Comparison of ENCODE assay signal across 8 cellular contexts in genomic region chr6:69796081-69796626, GRCh38. TPM values are rescaled to one million over a fixed set of nuclear protein-coding genes. Genes with fewer than 3 reads are reported as not detected.
A peak's percentile ranks its signal among the peaks of the same experiment; 100 is the strongest.
DNase-seq lines count a peak whose midpoint lies in the region; ATAC-seq and TF ChIP-seq lines count a peak whose summit lies in the region.

No MANE protein-coding gene starts in this region.

- H3K4me3 Mint-ChIP-seq in endothelial cell (ENCODE audit: unreplicated experiment) = peak overlapping the region; percentile 98

- TF ChIP-seq CTCF in endothelial cell (IDR thresholded peaks at IDR 0.05; ENCODE audit: unreplicated experiment) (no peak), tibial artery (IDR thresholded peaks at IDR 0.05) (no peak)

- H3K9me3 ChIP-seq in mononuclear cell (ENCODE audit: low read depth, low read length) (no peaks in the 10 kb centered on the region), tibial artery (no peaks in the 10 kb centered on the region)

- H3K27ac Mint-ChIP-seq in endothelial cell (ENCODE audit: unreplicated experiment) = peak overlapping the region; percentile 99

- no peaks in the 10 kb centered on the region for H3K36me3 ChIP-seq in tibial artery

- H3K27me3 ChIP-seq in mononuclear cell (ENCODE audit: insufficient read depth, low read length) (no peaks in the 10 kb centered on the region), tibial artery (no peaks in the 10 kb centered on the region)

- intact Hi-C loops in Right ventricle myocardium inferior (cut with DNase I) = no loop called here
- intact Hi-C loops in cardiac septum (cut with DNase I) = loop anchor here (5.0 kb wide), 1 partner anchor 71 kb away; the partner anchor contains the start of gene COL19A1
- intact Hi-C loops in tibial artery (cut with DNase I; ENCODE audit: low total_unique reads) = no loop called here

- H3K4me1 Mint-ChIP-seq in endothelial cell (ENCODE audit: unreplicated experiment) = peaks cover 21% of the 10 kb centered on the region

- H3K4me3 ChIP-seq in mononuclear cell (ENCODE audit: low read length) = peak overlapping the region; percentile 89
- peak overlapping the region; percentile 70 to 73 for H3K4me3 ChIP-seq in tibial artery

- peak overlapping the region; percentile 93 to 96 for H3K27ac ChIP-seq in tibial artery

- ATAC-seq in Right ventricle myocardium inferior (peak; percentile 6), HG02678 (IDR thresholded peaks at IDR 0.05; ENCODE audit: unreplicated experiment) (peak; percentile 22)

- peaks cover 4% of the 10 kb centered on the region for H3K36me3 Mint-ChIP-seq in endothelial cell (ENCODE audit: low read depth, unreplicated experiment)

- H3K4me1 ChIP-seq in mononuclear cell (ENCODE audit: insufficient read depth, low read length) (peaks cover 35% of the 10 kb centered on the region), tibial artery (peaks cover 0 to 40% (median 25%) of the 10 kb centered on the region in 4 donors)

- H3K27me3 Mint-ChIP-seq in endothelial cell (ENCODE audit: unreplicated experiment) = peaks cover 3% of the 10 kb centered on the region

- H3K9me3 Mint-ChIP-seq in endothelial cell (ENCODE audit: unreplicated experiment) = no peaks in the 10 kb centered on the region

- DNase-seq in Right ventricle myocardium inferior (ENCODE audit: missing footprints) (peak; percentile 71), cardiac septum (ENCODE audit: low spot score) (no peak), NCI-H2029 (lab: John Stamatoyannopoulos, UW) (peak; percentile 91), endothelial cell (ENCODE audit: low spot score) (no peak), tibial artery (peak in 1 of 2 donors; percentile 25)
- DNase-seq in activated CD4-positive, alpha-beta T cell treated with anti-CD3 and anti-CD28 coated beads for 48 hours = peak; percentile 46

RNA-seq across cellular contexts. Expression of gene LMBRD1, which starts 0.7 kb away (rescaled TPM):
- 50.2 TPM for total RNA-seq in Right ventricle myocardium inferior
- 37.0 TPM for total RNA-seq in cardiac septum
- total RNA-seq in endothelial cell (ENCODE audit: unreplicated experiment) = 26.5 TPM
- total RNA-seq in mononuclear cell = 70.5 TPM

Comparison
In these comparisons a context has a peak if more than half of its experiments do, and no peak if none do; other contexts are left out.
1. DNase-seq: peak in Right ventricle myocardium inferior (single experiment), NCI-H2029 (single experiment) and activated CD4-positive, alpha-beta T cell treated with anti-CD3 and anti-CD28 coated beads for 48 hours (single experiment); none in cardiac septum (single experiment) and endothelial cell (single experiment).